ENCODE assay signal across 2 cellular contexts in genomic region chr20:46959081-46959692, GRCh38.
TF ChIP-seq lines count a peak whose summit lies in the region.

No MANE protein-coding gene starts in this region.

TF ChIP-seq in A549, 52 proteins besides CTCF, POLR2A, EP300 and RAD21 (continued from another document):
- TF ChIP-seq CHD4 (IDR thresholded peaks at IDR 0.05; ENCODE audit: borderline replicate concordance): no peak
- TF ChIP-seq, protein P1, sequence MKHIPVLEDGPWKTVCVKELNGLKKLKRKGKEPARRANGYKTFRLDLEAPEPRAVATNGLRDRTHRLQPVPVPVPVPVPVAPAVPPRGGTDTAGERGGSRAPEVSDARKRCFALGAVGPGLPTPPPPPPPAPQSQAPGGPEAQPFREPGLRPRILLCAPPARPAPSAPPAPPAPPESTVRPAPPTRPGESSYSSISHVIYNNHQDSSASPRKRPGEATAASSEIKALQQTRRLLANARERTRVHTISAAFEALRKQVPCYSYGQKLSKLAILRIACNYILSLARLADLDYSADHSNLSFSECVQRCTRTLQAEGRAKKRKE (CRISPR knock-in tag; IDR thresholded peaks at IDR 0.05; ENCODE audit: low read depth): peak; percentile 71; the same call in 1 of the 2 replicates
- TF ChIP-seq SMC3 (IDR thresholded peaks at IDR 0.05): peak; percentile 30; the same call in 2 of the 3 replicates
- peak; percentile 98 for TF ChIP-seq JUNB (IDR thresholded peaks at IDR 0.05)
- TF ChIP-seq, protein P2, sequence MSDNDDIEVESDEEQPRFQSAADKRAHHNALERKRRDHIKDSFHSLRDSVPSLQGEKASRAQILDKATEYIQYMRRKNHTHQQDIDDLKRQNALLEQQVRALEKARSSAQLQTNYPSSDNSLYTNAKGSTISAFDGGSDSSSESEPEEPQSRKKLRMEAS (IDR thresholded peaks at IDR 0.05): peak; percentile 72
- no peak for TF ChIP-seq CBX8 (IDR thresholded peaks at IDR 0.05)
- TF ChIP-seq, protein P3, sequence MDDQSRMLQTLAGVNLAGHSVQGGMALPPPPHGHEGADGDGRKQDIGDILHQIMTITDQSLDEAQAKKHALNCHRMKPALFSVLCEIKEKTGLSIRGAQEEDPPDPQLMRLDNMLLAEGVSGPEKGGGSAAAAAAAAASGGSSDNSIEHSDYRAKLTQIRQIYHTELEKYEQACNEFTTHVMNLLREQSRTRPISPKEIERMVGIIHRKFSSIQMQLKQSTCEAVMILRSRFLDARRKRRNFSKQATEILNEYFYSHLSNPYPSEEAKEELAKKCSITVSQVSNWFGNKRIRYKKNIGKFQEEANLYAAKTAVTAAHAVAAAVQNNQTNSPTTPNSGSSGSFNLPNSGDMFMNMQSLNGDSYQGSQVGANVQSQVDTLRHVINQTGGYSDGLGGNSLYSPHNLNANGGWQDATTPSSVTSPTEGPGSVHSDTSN (IDR thresholded peaks at IDR 0.05): peak; percentile 64
- TF ChIP-seq FOXS1 (CRISPR knock-in tag; IDR thresholded peaks at IDR 0.05): no peak
- no peak for TF ChIP-seq ELK1 (IDR thresholded peaks at IDR 0.05; ENCODE audit: low read depth, low read length)
- no peak for TF ChIP-seq SREBF2 (IDR thresholded peaks at IDR 0.05)
- no peak for TF ChIP-seq EHMT2 (IDR thresholded peaks at IDR 0.05; ENCODE audit: low read depth)
- peak; percentile 46 to 82; a peak in 3 of 4 replicates for TF ChIP-seq CEBPB (IDR thresholded peaks at IDR 0.05)
- peak; percentile 76 for TF ChIP-seq BHLHE40 (IDR thresholded peaks at IDR 0.05; ENCODE audit: low read depth, low read length)
- no peak for TF ChIP-seq REST (IDR thresholded peaks at IDR 0.05)

TF ChIP-seq in SK-N-SH treated with all-trans-retinoic acid at 6 μM for 48 hours, 23 proteins besides CTCF, POLR2A, EP300 and RAD21 (continued from another document):
- TF ChIP-seq, protein P4, sequence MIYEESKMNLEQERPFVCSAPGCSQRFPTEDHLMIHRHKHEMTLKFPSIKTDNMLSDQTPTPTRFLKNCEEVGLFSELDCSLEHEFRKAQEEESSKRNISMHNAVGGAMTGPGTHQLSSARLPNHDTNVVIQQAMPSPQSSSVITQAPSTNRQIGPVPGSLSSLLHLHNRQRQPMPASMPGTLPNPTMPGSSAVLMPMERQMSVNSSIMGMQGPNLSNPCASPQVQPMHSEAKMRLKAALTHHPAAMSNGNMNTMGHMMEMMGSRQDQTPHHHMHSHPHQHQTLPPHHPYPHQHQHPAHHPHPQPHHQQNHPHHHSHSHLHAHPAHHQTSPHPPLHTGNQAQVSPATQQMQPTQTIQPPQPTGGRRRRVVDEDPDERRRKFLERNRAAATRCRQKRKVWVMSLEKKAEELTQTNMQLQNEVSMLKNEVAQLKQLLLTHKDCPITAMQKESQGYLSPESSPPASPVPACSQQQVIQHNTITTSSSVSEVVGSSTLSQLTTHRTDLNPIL (CRISPR knock-in tag; IDR thresholded peaks at IDR 0.05; ENCODE audit: low read depth): no peak
- no peak for TF ChIP-seq SNAI2 (CRISPR knock-in tag; IDR thresholded peaks at IDR 0.05)
- TF ChIP-seq ZNF8 (CRISPR knock-in tag; IDR thresholded peaks at IDR 0.05): no peak
